20 cellular contexts compared by ENCODE assay signal in genomic region chr3:120699333-120699732, GRCh38. TPM values are rescaled to one million over a fixed set of nuclear protein-coding genes. Genes with fewer than 3 reads are reported as not detected.
DNase-seq lines count a peak whose midpoint lies in the region; ATAC-seq, FAIRE-seq and TF ChIP-seq lines count a peak whose summit lies in the region.
"Had no signal": no experiment of that assay in that cellular context is flagged by ENCODE, and none has a peak within 500 bp of the region (broad histone marks: within the 10 kb centered on the region; RNA-seq: fewer than 3 reads in every experiment).

No MANE protein-coding gene starts in this region.

- H3K4me1 Mint-ChIP-seq in WTC11, result peaks cover 34% of the 10 kb centered on the region
- no peaks in the 10 kb centered on the region for H3K4me1 Mint-ChIP-seq in chondrocyte (ENCODE audit: low read depth)
- H3K4me1 Mint-ChIP-seq: B cell had no signal

- no peak for TF ChIP-seq RAD21 in A549 (conservative IDR thresholded peaks at IDR 0.05 in 1 of 2, IDR thresholded peaks at IDR 0.05 in 1 of 2)

- H3K36me3 Mint-ChIP-seq in WTC11 (peaks cover 14% of the 10 kb centered on the region), chondrocyte (ENCODE audit: low read depth) (peaks cover 16% of the 10 kb centered on the region)

- no peak for TF ChIP-seq EP300 in A549 (IDR thresholded peaks at IDR 0.05)

- H3K4me3 Mint-ChIP-seq in WTC11, result no peak overlapping the region
- no peak overlapping the region for H3K4me3 Mint-ChIP-seq in chondrocyte (ENCODE audit: unreplicated experiment)
- H3K4me3 Mint-ChIP-seq: B cell; CD4-positive, alpha-beta T cell; CD8-positive, alpha-beta T cell had no signal

- H3K27ac Mint-ChIP-seq in WTC11 (peak overlapping the region; percentile 9; the same call in 1 of the 2 replicates), chondrocyte (ENCODE audit: unreplicated experiment) (no peak overlapping the region)
- H3K27ac Mint-ChIP-seq: B cell; CD4-positive, alpha-beta T cell; CD8-positive, alpha-beta T cell had no signal

- H3K4me1 ChIP-seq in A549, result no peaks in the 10 kb centered on the region; the same call in 2 of the 3 replicates
- H3K4me1 ChIP-seq: BLaER1 treated with 17β-estradiol and CSF1 and Interleukin-3, amounts not matched to agents 10 nM and 100 nM had no signal

- DNase-seq in A549 (ENCODE audit: low read depth in 1 of 2, low spot score in 1 of 2) (no peak), D721Med (ENCODE audit: insufficient read length, low spot score) (no peak), WTC11 (ENCODE audit: low spot score) (no peak), chondrocyte (ENCODE audit: low spot score) (no peak), COLO829 (ENCODE audit: low spot score) (no peak)
- no peak for DNase-seq in stimulated activated CD4-positive, alpha-beta T cell treated with anti-CD3 and anti-CD28 coated beads, Interleukin-4, amount 100 ng/mL, for 4 hours
- DNase-seq: 8988T; AML-193; CD4-positive, alpha-beta T cell; CD8-positive, alpha-beta T cell; COR-L47; DMS79 treated with DMSO at 0.1 percent for 48 hours; GF-D8 had no signal

- H3K4me3 ChIP-seq in A549, result no peak overlapping the region
- H3K4me3 ChIP-seq: BLaER1 treated with 17β-estradiol and CSF1 and Interleukin-3, amounts not matched to agents 10 nM and 100 nM had no signal

- WGBS in A549 (ENCODE audit: missing lambda C conversion rate), result 72% methylated on average over 3 of the region's 3 CpGs

- peaks cover 12% of the 10 kb centered on the region for H3K9me3 Mint-ChIP-seq in WTC11
- H3K9me3 Mint-ChIP-seq in chondrocyte (ENCODE audit: low read depth), result peaks cover 9% of the 10 kb centered on the region

- H3K4me2 ChIP-seq in A549, result no peak overlapping the region
- H3K4me2 ChIP-seq: BLaER1 treated with 17β-estradiol and CSF1 and Interleukin-3, amounts not matched to agents 10 nM and 100 nM had no signal

- FAIRE-seq in A549 (lab: Jason Lieb, UNC) (no peak), D721Med (lab: Jason Lieb, UNC) (peak; percentile 81), islet of Langerhans (lab: Jason Lieb, UNC) (peak; percentile 92)
- FAIRE-seq: A204.1, G401.6, GM12891 had no signal

- POLR2A ChIA-PET in A549 (lab: Yijun Ruan, JAX) (no interaction called here), WTC11 (lab: Charles Lee) (no interaction called here)

- CTCF ChIA-PET in A549 (lab: Yijun Ruan, JAX), result interaction anchor here (0.9 to 1.3 kb wide), 3 partner anchors 10 to 96 kb away, joined by 3 to 5 read pairs (median 3); no protein-coding TSS in a partner anchor
- CTCF ChIA-PET in WTC11 (lab: Charles Lee), result interaction anchor here (1.6 kb wide), 1 partner anchor 96 kb away, joined by 7 read pairs; no protein-coding TSS in a partner anchor

- TF ChIP-seq POLR2A in A549 (IDR thresholded peaks at IDR 0.05; ENCODE audit: low read length), result no peak

- ATAC-seq in A549, result no peak
- no peak for ATAC-seq in WTC11
- ATAC-seq: CD8-positive, alpha-beta T cell had no signal

- no peak for TF ChIP-seq CTCF in A549 (IDR thresholded peaks at IDR 0.05)
- no peak for TF ChIP-seq CTCF in D721Med (IDR thresholded peaks at IDR 0.05; ENCODE audit: insufficient read depth, missing control alignments)
- TF ChIP-seq CTCF in WTC11 (IDR thresholded peaks at IDR 0.05), result no peak
- TF ChIP-seq CTCF in chondrocyte (IDR thresholded peaks at IDR 0.05), result no peak

- H3K27ac ChIP-seq in A549, result no peak overlapping the region
- H3K27ac ChIP-seq: BLaER1 treated with 17β-estradiol and CSF1 and Interleukin-3, amounts not matched to agents 10 nM and 100 nM; C4-2B had no signal

- H3K27me3 Mint-ChIP-seq in WTC11 (ENCODE audit: low read depth), result no peaks in the 10 kb centered on the region
- H3K27me3 Mint-ChIP-seq in chondrocyte (ENCODE audit: low read depth), result no peaks in the 10 kb centered on the region
- H3K27me3 Mint-ChIP-seq: B cell; CD4-positive, alpha-beta T cell had no signal

- peaks cover 11% of the 10 kb centered on the region for H3K9me3 ChIP-seq in A549

TF ChIP-seq in A549, 52 proteins besides CTCF, POLR2A, EP300 and RAD21:
- TF ChIP-seq JUN (IDR thresholded peaks at IDR 0.05), result no peak
- TF ChIP-seq MAFK (IDR thresholded peaks at IDR 0.05; ENCODE audit: partially characterized antibody), result peak; percentile 65

TF ChIP-seq in WTC11, 78 proteins besides CTCF, POLR2A, EP300 and RAD21:
- TF ChIP-seq E2F4 (CRISPR knock-in tag; IDR thresholded peaks at IDR 0.05; ENCODE audit: borderline replicate concordance, low read depth) (no peak), GABPB1 (CRISPR knock-in tag; IDR thresholded peaks at IDR 0.05) (no peak), KAT7 (CRISPR knock-in tag; IDR thresholded peaks at IDR 0.05; ENCODE audit: borderline replicate concordance) (no peak), NFATC4 (CRISPR knock-in tag; IDR thresholded peaks at IDR 0.05) (no peak), TEAD4 (CRISPR knock-in tag; IDR thresholded peaks at IDR 0.05) (no peak), CDX4 (CRISPR knock-in tag; IDR thresholded peaks at IDR 0.05; ENCODE audit: borderline replicate concordance) (no peak), CREB1 (CRISPR knock-in tag; IDR thresholded peaks at IDR 0.05) (no peak)

RNA-seq across cellular contexts. Expression of gene HGD, which starts 17.3 kb away (rescaled TPM):
- polyA plus RNA-seq in A549 (2011; rRNA removed) (101 and 141 TPM in 2 replicates), A549 (2017; fragmentation: RNase III; extraction: RNeasy Plus Mini Kit Qiagen cat#74134 plus additional on column Dnase treatment) (35.1 to 48.8 TPM (median 46.1 TPM) in 3 replicates)
- 19.8 and 26.4 TPM in 2 replicates for polyA plus RNA-seq in A549 (2012; cell fraction: cytosol; rRNA removed)
- polyA plus RNA-seq in A549 (2012; cell fraction: nucleus; rRNA removed), result 21.9 and 30.8 TPM in 2 replicates
- 62.5 and 91.7 TPM in 2 replicates for polyA minus RNA-seq in A549 (2011; rRNA and poly(A)+ RNA removed)
- total RNA-seq in WTC11 (2021) (0.39 to 1.5 TPM (median 0.44 TPM) in 3 replicates), chondrocyte (0.27 to 0.40 TPM in 2 of 3 replicates, not detected in the other)

RNA-seq across cellular contexts. Expression of gene RABL3, which starts 43.0 kb away (rescaled TPM):
- polyA plus RNA-seq in A549 (2011; rRNA removed) (14.0 and 17.6 TPM in 2 replicates), A549 (2017; fragmentation: RNase III; extraction: RNeasy Plus Mini Kit Qiagen cat#74134 plus additional on column Dnase treatment) (28.2 to 31.7 TPM (median 29.0 TPM) in 3 replicates)
- polyA plus RNA-seq in A549 (2012; cell fraction: cytosol; rRNA removed), result 2.4 and 2.7 TPM in 2 replicates
- polyA plus RNA-seq in A549 (2012; cell fraction: nucleus; rRNA removed), result 0.94 and 1.8 TPM in 2 replicates
- 3.8 and 5.8 TPM in 2 replicates for polyA minus RNA-seq in A549 (2011; rRNA and poly(A)+ RNA removed)
- total RNA-seq in WTC11 (2021) (15.0 to 18.2 TPM (median 16.6 TPM) in 3 replicates), chondrocyte (17.0 to 22.5 TPM (median 17.1 TPM) in 3 replicates)

RNA-seq across cellular contexts. Expression of gene GTF2E1, which starts 43.2 kb away (rescaled TPM):
- polyA plus RNA-seq in A549 (2011; rRNA removed), result 20.0 and 26.8 TPM in 2 replicates
- 8.2 and 8.5 TPM in 2 replicates for polyA plus RNA-seq in A549 (2012; cell fraction: cytosol; rRNA removed)
- polyA plus RNA-seq in A549 (2012; cell fraction: nucleus; rRNA removed), result 4.9 and 7.4 TPM in 2 replicates
- 16.4 to 19.7 TPM (median 18.6 TPM) in 3 replicates for polyA plus RNA-seq in A549 (2017; fragmentation: RNase III; extraction: RNeasy Plus Mini Kit Qiagen cat#74134 plus additional on column Dnase treatment)
- polyA minus RNA-seq in A549 (2011; rRNA and poly(A)+ RNA removed), result 30.5 and 31.9 TPM in 2 replicates
- 64.5 to 78.0 TPM (median 72.4 TPM) in 3 replicates for total RNA-seq in WTC11 (2021)
- 18.0 to 22.2 TPM (median 22.2 TPM) in 3 replicates for total RNA-seq in chondrocyte
